1 cellular context compared by ENCODE assay signal in the genomic region with DNA sequence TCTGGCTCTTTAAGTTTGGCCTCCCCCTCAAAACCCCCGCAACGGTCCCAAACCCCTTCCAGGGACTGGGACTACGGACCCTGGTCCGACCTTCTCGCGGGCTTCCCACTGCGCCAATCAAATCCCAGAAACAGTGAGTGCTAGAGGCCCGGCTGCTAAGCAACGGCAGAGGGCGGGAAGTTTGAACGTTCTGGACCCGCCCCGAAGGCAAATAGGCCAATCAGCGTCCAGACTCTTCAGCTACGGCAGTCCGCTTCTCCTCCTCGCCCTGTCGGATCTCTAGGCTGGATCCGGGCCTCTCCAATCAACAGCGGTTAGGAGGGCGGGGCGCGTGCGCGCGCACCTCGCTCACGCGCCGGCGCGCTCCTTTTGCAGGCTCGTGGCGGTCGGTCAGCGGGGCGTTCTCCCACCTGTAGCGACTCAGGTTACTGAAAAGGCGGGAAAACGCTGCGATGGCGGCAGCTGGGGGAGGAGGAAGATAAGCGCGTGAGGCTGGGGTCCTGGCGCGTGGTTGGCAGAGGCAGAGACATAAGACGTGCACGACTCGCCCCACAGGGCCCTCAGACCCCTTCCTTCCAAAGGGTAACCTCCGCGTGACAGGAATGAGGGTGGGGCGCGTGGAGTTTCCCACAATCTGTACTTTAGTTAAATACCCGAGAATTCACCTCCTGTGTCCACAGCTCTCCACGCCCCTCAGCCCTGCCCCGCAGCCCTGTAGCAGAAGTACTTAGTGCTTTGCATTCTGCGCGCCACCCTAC.
A peak's percentile ranks its signal among the peaks of the same experiment; 100 is the strongest.
TF ChIP-seq lines count a peak whose summit lies in the region.

A gene (plus strand): TSS at position 367 of the 758 bp plus-strand sequence. CDS start 462 bp downstream, outside the sequence.

TF ChIP-seq in WTC11, 78 proteins besides CTCF, POLR2A, EP300 and RAD21 (continued from another document and continues in another):
- TF ChIP-seq ZNF232 (CRISPR knock-in tag; IDR thresholded peaks at IDR 0.05) (peak; percentile 98), CBFB (CRISPR knock-in tag; IDR thresholded peaks at IDR 0.05; ENCODE audit: low read depth) (no peak), NFE2L1 (CRISPR knock-in tag; IDR thresholded peaks at IDR 0.05) (peak; percentile 99), GRHL2 (CRISPR knock-in tag; IDR thresholded peaks at IDR 0.05; ENCODE audit: insufficient replicate concordance, severe bottlenecking) (no peak), ELF4 (CRISPR knock-in tag; IDR thresholded peaks at IDR 0.05; ENCODE audit: low read depth) (no peak), SMAD4 (CRISPR knock-in tag; IDR thresholded peaks at IDR 0.05) (peak; percentile 87), JUN (CRISPR knock-in tag; IDR thresholded peaks at IDR 0.05) (peak; percentile 97), TCF7 (CRISPR knock-in tag; IDR thresholded peaks at IDR 0.05; ENCODE audit: low read depth) (peak; percentile 85; the same call in 1 of the 2 replicates), EMX1 (CRISPR knock-in tag; IDR thresholded peaks at IDR 0.05) (no peak), JAZF1 (CRISPR knock-in tag; IDR thresholded peaks at IDR 0.05) (no peak), ESRRA (CRISPR knock-in tag; IDR thresholded peaks at IDR 0.05; ENCODE audit: borderline replicate concordance) (peak; percentile 92), NFATC4 (CRISPR knock-in tag; IDR thresholded peaks at IDR 0.05) (no peak), IRF2 (CRISPR knock-in tag; IDR thresholded peaks at IDR 0.05; ENCODE audit: borderline replicate concordance, low read depth) (0 out of 2 replicates have a peak, but pooled peaks have one; percentile 40), GABPB1 (CRISPR knock-in tag; IDR thresholded peaks at IDR 0.05) (peak; percentile 79), ZNF671 (CRISPR knock-in tag; IDR thresholded peaks at IDR 0.05) (no peak), OVOL2 (CRISPR knock-in tag; IDR thresholded peaks at IDR 0.05; ENCODE audit: borderline replicate concordance) (no peak), ZNF317 (CRISPR knock-in tag; IDR thresholded peaks at IDR 0.05; ENCODE audit: borderline replicate concordance, low read depth) (peak; percentile 50; the same call in 1 of the 2 replicates), ETV6 (CRISPR knock-in tag; IDR thresholded peaks at IDR 0.05) (peak; percentile 96)
- TF ChIP-seq, protein P1, sequence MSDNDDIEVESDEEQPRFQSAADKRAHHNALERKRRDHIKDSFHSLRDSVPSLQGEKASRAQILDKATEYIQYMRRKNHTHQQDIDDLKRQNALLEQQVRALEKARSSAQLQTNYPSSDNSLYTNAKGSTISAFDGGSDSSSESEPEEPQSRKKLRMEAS (CRISPR knock-in tag; IDR thresholded peaks at IDR 0.05): peak; percentile 99
- TF ChIP-seq, protein P2, sequence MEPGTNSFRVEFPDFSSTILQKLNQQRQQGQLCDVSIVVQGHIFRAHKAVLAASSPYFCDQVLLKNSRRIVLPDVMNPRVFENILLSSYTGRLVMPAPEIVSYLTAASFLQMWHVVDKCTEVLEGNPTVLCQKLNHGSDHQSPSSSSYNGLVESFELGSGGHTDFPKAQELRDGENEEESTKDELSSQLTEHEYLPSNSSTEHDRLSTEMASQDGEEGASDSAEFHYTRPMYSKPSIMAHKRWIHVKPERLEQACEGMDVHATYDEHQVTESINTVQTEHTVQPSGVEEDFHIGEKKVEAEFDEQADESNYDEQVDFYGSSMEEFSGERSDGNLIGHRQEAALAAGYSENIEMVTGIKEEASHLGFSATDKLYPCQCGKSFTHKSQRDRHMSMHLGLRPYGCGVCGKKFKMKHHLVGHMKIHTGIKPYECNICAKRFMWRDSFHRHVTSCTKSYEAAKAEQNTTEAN (CRISPR knock-in tag; IDR thresholded peaks at IDR 0.05): peak; percentile 98
- TF ChIP-seq, protein P3, sequence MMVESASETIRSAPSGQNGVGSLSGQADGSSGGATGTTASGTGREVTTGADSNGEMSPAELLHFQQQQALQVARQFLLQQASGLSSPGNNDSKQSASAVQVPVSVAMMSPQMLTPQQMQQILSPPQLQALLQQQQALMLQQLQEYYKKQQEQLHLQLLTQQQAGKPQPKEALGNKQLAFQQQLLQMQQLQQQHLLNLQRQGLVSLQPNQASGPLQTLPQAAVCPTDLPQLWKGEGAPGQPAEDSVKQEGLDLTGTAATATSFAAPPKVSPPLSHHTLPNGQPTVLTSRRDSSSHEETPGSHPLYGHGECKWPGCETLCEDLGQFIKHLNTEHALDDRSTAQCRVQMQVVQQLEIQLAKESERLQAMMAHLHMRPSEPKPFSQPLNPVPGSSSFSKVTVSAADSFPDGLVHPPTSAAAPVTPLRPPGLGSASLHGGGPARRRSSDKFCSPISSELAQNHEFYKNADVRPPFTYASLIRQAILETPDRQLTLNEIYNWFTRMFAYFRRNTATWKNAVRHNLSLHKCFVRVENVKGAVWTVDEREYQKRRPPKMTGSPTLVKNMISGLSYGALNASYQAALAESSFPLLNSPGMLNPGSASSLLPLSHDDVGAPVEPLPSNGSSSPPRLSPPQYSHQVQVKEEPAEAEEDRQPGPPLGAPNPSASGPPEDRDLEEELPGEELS (CRISPR knock-in tag; IDR thresholded peaks at IDR 0.05): peak; percentile 97
- TF ChIP-seq, protein P4, sequence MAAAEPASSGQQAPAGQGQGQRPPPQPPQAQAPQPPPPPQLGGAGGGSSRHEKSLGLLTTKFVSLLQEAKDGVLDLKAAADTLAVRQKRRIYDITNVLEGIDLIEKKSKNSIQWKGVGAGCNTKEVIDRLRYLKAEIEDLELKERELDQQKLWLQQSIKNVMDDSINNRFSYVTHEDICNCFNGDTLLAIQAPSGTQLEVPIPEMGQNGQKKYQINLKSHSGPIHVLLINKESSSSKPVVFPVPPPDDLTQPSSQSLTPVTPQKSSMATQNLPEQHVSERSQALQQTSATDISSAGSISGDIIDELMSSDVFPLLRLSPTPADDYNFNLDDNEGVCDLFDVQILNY (CRISPR knock-in tag; IDR thresholded peaks at IDR 0.05): peak; percentile 100
- TF ChIP-seq, protein P5, sequence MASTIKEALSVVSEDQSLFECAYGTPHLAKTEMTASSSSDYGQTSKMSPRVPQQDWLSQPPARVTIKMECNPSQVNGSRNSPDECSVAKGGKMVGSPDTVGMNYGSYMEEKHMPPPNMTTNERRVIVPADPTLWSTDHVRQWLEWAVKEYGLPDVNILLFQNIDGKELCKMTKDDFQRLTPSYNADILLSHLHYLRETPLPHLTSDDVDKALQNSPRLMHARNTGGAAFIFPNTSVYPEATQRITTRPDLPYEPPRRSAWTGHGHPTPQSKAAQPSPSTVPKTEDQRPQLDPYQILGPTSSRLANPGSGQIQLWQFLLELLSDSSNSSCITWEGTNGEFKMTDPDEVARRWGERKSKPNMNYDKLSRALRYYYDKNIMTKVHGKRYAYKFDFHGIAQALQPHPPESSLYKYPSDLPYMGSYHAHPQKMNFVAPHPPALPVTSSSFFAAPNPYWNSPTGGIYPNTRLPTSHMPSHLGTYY (CRISPR knock-in tag; IDR thresholded peaks at IDR 0.05): no peak
- TF ChIP-seq, protein P6, sequence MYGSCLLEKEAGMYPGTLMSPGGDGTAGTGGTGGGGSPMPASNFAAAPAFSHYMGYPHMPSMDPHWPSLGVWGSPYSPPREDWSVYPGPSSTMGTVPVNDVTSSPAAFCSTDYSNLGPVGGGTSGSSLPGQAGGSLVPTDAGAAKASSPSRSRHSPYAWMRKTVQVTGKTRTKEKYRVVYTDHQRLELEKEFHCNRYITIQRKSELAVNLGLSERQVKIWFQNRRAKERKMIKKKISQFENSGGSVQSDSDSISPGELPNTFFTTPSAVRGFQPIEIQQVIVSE (CRISPR knock-in tag; IDR thresholded peaks at IDR 0.05; ENCODE audit: borderline replicate concordance): no peak
- TF ChIP-seq, protein P7, sequence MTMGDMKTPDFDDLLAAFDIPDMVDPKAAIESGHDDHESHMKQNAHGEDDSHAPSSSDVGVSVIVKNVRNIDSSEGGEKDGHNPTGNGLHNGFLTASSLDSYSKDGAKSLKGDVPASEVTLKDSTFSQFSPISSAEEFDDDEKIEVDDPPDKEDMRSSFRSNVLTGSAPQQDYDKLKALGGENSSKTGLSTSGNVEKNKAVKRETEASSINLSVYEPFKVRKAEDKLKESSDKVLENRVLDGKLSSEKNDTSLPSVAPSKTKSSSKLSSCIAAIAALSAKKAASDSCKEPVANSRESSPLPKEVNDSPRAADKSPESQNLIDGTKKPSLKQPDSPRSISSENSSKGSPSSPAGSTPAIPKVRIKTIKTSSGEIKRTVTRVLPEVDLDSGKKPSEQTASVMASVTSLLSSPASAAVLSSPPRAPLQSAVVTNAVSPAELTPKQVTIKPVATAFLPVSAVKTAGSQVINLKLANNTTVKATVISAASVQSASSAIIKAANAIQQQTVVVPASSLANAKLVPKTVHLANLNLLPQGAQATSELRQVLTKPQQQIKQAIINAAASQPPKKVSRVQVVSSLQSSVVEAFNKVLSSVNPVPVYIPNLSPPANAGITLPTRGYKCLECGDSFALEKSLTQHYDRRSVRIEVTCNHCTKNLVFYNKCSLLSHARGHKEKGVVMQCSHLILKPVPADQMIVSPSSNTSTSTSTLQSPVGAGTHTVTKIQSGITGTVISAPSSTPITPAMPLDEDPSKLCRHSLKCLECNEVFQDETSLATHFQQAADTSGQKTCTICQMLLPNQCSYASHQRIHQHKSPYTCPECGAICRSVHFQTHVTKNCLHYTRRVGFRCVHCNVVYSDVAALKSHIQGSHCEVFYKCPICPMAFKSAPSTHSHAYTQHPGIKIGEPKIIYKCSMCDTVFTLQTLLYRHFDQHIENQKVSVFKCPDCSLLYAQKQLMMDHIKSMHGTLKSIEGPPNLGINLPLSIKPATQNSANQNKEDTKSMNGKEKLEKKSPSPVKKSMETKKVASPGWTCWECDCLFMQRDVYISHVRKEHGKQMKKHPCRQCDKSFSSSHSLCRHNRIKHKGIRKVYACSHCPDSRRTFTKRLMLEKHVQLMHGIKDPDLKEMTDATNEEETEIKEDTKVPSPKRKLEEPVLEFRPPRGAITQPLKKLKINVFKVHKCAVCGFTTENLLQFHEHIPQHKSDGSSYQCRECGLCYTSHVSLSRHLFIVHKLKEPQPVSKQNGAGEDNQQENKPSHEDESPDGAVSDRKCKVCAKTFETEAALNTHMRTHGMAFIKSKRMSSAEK (CRISPR knock-in tag; IDR thresholded peaks at IDR 0.05; ENCODE audit: borderline replicate concordance): no peak
- TF ChIP-seq, protein P8, sequence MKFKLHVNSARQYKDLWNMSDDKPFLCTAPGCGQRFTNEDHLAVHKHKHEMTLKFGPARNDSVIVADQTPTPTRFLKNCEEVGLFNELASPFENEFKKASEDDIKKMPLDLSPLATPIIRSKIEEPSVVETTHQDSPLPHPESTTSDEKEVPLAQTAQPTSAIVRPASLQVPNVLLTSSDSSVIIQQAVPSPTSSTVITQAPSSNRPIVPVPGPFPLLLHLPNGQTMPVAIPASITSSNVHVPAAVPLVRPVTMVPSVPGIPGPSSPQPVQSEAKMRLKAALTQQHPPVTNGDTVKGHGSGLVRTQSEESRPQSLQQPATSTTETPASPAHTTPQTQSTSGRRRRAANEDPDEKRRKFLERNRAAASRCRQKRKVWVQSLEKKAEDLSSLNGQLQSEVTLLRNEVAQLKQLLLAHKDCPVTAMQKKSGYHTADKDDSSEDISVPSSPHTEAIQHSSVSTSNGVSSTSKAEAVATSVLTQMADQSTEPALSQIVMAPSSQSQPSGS (CRISPR knock-in tag; IDR thresholded peaks at IDR 0.05; ENCODE audit: borderline replicate concordance, low read depth): peak; percentile 87; the same call in 1 of the 2 replicates
- TF ChIP-seq, protein P9, sequence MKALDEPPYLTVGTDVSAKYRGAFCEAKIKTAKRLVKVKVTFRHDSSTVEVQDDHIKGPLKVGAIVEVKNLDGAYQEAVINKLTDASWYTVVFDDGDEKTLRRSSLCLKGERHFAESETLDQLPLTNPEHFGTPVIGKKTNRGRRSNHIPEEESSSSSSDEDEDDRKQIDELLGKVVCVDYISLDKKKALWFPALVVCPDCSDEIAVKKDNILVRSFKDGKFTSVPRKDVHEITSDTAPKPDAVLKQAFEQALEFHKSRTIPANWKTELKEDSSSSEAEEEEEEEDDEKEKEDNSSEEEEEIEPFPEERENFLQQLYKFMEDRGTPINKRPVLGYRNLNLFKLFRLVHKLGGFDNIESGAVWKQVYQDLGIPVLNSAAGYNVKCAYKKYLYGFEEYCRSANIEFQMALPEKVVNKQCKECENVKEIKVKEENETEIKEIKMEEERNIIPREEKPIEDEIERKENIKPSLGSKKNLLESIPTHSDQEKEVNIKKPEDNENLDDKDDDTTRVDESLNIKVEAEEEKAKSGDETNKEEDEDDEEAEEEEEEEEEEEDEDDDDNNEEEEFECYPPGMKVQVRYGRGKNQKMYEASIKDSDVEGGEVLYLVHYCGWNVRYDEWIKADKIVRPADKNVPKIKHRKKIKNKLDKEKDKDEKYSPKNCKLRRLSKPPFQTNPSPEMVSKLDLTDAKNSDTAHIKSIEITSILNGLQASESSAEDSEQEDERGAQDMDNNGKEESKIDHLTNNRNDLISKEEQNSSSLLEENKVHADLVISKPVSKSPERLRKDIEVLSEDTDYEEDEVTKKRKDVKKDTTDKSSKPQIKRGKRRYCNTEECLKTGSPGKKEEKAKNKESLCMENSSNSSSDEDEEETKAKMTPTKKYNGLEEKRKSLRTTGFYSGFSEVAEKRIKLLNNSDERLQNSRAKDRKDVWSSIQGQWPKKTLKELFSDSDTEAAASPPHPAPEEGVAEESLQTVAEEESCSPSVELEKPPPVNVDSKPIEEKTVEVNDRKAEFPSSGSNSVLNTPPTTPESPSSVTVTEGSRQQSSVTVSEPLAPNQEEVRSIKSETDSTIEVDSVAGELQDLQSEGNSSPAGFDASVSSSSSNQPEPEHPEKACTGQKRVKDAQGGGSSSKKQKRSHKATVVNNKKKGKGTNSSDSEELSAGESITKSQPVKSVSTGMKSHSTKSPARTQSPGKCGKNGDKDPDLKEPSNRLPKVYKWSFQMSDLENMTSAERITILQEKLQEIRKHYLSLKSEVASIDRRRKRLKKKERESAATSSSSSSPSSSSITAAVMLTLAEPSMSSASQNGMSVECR (CRISPR knock-in tag; IDR thresholded peaks at IDR 0.05; ENCODE audit: borderline replicate concordance): peak; percentile 98
- TF ChIP-seq, protein P10, sequence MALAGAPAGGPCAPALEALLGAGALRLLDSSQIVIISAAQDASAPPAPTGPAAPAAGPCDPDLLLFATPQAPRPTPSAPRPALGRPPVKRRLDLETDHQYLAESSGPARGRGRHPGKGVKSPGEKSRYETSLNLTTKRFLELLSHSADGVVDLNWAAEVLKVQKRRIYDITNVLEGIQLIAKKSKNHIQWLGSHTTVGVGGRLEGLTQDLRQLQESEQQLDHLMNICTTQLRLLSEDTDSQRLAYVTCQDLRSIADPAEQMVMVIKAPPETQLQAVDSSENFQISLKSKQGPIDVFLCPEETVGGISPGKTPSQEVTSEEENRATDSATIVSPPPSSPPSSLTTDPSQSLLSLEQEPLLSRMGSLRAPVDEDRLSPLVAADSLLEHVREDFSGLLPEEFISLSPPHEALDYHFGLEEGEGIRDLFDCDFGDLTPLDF (CRISPR knock-in tag; IDR thresholded peaks at IDR 0.05): peak; percentile 81; the same call in 1 of the 2 replicates
- TF ChIP-seq, protein P11, sequence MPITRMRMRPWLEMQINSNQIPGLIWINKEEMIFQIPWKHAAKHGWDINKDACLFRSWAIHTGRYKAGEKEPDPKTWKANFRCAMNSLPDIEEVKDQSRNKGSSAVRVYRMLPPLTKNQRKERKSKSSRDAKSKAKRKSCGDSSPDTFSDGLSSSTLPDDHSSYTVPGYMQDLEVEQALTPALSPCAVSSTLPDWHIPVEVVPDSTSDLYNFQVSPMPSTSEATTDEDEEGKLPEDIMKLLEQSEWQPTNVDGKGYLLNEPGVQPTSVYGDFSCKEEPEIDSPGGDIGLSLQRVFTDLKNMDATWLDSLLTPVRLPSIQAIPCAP (CRISPR knock-in tag; IDR thresholded peaks at IDR 0.05): peak; percentile 88; the same call in 1 of the 2 replicates
